ENCODE assay signal across 7 cellular contexts in the genomic region with DNA sequence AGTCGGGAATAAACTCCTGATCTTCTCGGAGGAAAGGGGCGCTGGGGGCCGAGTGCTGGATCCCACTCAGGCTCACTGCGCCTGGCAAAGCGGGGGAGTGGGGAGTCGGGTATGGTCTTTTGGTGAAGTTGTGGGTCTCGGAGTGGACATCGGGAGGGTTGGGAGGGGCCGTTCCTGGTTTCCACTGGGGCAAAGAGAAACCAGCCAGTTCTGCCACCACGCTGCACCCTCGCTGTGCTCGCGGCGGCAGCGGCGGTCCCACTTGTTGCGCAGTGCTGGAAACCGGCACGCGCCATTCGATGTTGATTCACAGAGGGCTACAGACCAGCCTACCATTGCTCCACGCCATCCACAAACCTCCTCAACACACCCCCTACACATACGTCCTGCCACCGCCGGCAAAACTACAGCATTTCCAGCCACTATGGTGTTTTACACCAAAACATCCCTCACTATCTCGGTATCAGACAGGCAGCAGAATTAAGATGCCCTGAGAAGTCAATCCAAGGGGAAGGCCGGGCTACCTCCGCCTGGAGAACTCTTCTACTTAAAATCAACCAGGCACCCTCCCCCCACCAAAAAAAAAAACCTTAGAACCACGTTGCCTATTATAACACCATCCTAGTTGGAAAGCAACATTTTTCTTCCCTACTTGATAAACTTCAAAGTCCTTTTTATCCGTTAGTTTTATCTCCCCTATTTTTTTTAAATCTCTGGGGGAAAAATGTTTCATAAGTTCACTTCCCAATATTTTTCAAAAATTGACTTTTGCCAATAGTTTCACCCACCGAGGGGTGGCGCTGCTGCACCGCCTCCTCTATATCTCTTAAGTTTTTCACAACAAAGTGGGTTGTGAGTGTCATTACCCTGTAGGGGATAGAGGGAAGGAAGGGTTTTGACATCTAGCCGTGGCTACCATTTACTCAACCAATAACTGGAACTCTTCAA. TPM values are rescaled to one million over a fixed set of nuclear protein-coding genes. Genes with fewer than 3 reads are reported as not detected.
A peak's percentile ranks its signal among the peaks of the same experiment; 100 is the strongest.
DNase-seq lines count a peak whose midpoint lies in the region; ATAC-seq and TF ChIP-seq lines count a peak whose summit lies in the region.

No MANE protein-coding gene starts in this region.

- H3K9me3 ChIP-seq in colonic mucosa (no peaks in the 10 kb centered on the region), left lung (no peaks in the 10 kb centered on the region)

- peak overlapping the region; percentile 54 for H3K4me3 ChIP-seq in colonic mucosa
- peak overlapping the region; percentile 41 to 57 for H3K4me3 ChIP-seq in left lung

- peak overlapping the region; percentile 97 for H3K27ac ChIP-seq in colonic mucosa
- peak overlapping the region; percentile 99 for H3K27ac ChIP-seq in left lung

- H3K27me3 ChIP-seq in colonic mucosa = no peaks in the 10 kb centered on the region
- H3K27me3 ChIP-seq in left lung = no peaks in the 10 kb centered on the region

- H3K36me3 ChIP-seq in colonic mucosa (no peaks in the 10 kb centered on the region), left lung (peaks cover 0 to 6% of the 10 kb centered on the region in 2 donors)

- ATAC-seq in left lung (peak; percentile 12), HG02870 (IDR thresholded peaks at IDR 0.05; ENCODE audit: unreplicated experiment) (no peak)

- DNase-seq in GM13977 (ENCODE audit: low spot score) (peak; percentile 65), NCI-H2227 treated with DMSO at 0.1 percent for 48 hours (lab: John Stamatoyannopoulos, UW) (peak; percentile 21), colonic mucosa (peak; percentile 82), left lung (peak; percentile 77 to 90)
- peak; percentile 59 for DNase-seq in activated CD4-positive, alpha-beta T cell treated with anti-CD3 and anti-CD28 coated beads for 1 hour
- peak; percentile 74 to 76 for DNase-seq in stimulated activated CD4-positive, alpha-beta T cell treated with anti-CD3 and anti-CD28 coated beads, Interleukin-1b, Interleukin-23, amount 100 ng/mL, for 4 hours (ENCODE audit: low read depth in 2 of 2)

- in situ Hi-C loops in GM13977 (cut with MboI; ENCODE audit: low pct_unique_long_range_greater_than_20kb, low sequenced_read_pairs, unreplicated experiment) = loop anchor here (5.0 to 25.0 kb wide), 3 partner anchors 996 to 1396 kb away; no protein-coding TSS in a partner anchor

- TF ChIP-seq CTCF in GM13977 (IDR thresholded peaks at IDR 0.05; ENCODE audit: extremely low read depth, insufficient read depth, missing control alignments) = peak; percentile 71
- peak; percentile 81 for TF ChIP-seq CTCF in colonic mucosa (IDR thresholded peaks at IDR 0.05)
- TF ChIP-seq CTCF in left lung (IDR thresholded peaks at IDR 0.05) = peak; percentile 79 to 91

- intact Hi-C loops in colonic mucosa (cut with DNase I) = loop anchor here (2.0 to 10.0 kb wide), 6 partner anchors 533 to 1406 kb away; no protein-coding TSS in a partner anchor
- intact Hi-C loops in left lung (cut with DNase I) = loop anchor here (5.0 to 10.0 kb wide), 3 partner anchors 1211 to 1403 kb away; no protein-coding TSS in a partner anchor

- H3K4me1 ChIP-seq in colonic mucosa = peaks cover 3% of the 10 kb centered on the region
- peaks cover 12 to 49% of the 10 kb centered on the region in 2 donors for H3K4me1 ChIP-seq in left lung

- H3K9ac ChIP-seq in colonic mucosa (ENCODE audit: low read depth in 2 of 2, low read length in 2 of 2) = peak overlapping the region; percentile 65 to 95

RNA-seq across cellular contexts. Expression of a gene that starts 3.6 kb away (rescaled TPM):
- total RNA-seq in colonic mucosa (10 to 100 TPM in 1 of 2 donors, 1 to 10 TPM in 1; 8.8 to 30.2 TPM), left lung (100 to 1,000 TPM in 1 of 2 donors, 10 to 100 TPM in 1; 79.9 to 160 TPM)

RNA-seq across cellular contexts. Expression of a gene that starts 39.3 kb away (rescaled TPM):
- total RNA-seq in colonic mucosa (not detected), left lung (not detected)

Comparison
In these comparisons a context has a peak if more than half of its experiments do, and no peak if none do; other contexts are left out.
1. DNase-seq: peak in every context shown above with its lines; median percentile 84 in left lung; 82 in colonic mucosa; 75 in stimulated activated CD4-positive, alpha-beta T cell treated with anti-CD3 and anti-CD28 coated beads, Interleukin-1b, Interleukin-23, amount 100 ng/mL, for 4 hours; 65 in GM13977; 59 in activated CD4-positive, alpha-beta T cell treated with anti-CD3 and anti-CD28 coated beads for 1 hour; 21 in NCI-H2227 treated with DMSO at 0.1 percent for 48 hours.